Comparison of ENCODE assay signal across 23 cellular contexts in the genomic region with DNA sequence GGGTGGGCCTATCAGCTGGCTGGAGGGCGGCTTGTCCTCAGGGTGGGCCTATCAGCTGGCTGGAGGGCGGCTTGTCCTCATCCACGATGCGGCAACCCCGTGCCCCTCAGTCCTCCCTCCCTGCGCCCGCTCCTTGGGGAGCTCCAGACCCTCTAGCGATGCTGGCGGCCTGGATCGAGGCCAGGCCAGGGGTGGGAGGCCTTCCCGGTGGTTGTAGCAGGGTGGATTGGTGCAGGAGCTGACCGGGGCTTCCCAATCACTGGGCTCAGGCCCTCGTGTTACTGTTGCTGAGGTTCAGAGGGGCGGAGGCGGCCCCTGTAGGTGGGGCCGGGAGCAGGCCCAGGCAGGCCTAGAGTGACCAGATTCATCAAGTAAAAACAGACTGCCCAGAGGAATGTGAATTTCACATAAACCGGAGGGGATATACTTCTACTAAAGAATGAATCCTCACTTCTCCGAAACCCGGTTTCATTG. TPM values are rescaled to one million over a fixed set of nuclear protein-coding genes. Genes with fewer than 3 reads are reported as not detected.
DNase-seq lines count a peak whose midpoint lies in the region; FAIRE-seq and TF ChIP-seq lines count a peak whose summit lies in the region.
"Had no signal": no experiment of that assay in that cellular context is flagged by ENCODE, and none has a peak within 500 bp of the region (broad histone marks: within the 10 kb centered on the region; RNA-seq: fewer than 3 reads in every experiment).

No MANE protein-coding gene starts in this region.

- H3K36me3 Mint-ChIP-seq in MCF 10A (ENCODE audit: insufficient read depth, unreplicated experiment) = no peaks in the 10 kb centered on the region
- no peaks in the 10 kb centered on the region for H3K36me3 Mint-ChIP-seq in chondrocyte (ENCODE audit: low read depth)

- BruUV-seq in MCF 10A (replicated peaks; lab: Mats Ljungman, UMichigan) = no TSS peak

- CTCF ChIA-PET in MCF 10A (lab: Yijun Ruan, JAX) = interaction anchor here (0.8 to 1.6 kb wide), 2 partner anchors 9 to 86 kb away, joined by 3 to 5 read pairs; no protein-coding TSS in a partner anchor

- no peak overlapping the region for H3K27ac Mint-ChIP-seq in MCF 10A (ENCODE audit: low read depth, unreplicated experiment)
- H3K27ac Mint-ChIP-seq in chondrocyte (ENCODE audit: unreplicated experiment) = no peak overlapping the region

- no peak overlapping the region for H3K27ac ChIP-seq in caudate nucleus (ENCODE audit: low read depth, low read length)
- H3K27ac ChIP-seq: gastroesophageal sphincter, thoracic aorta had no signal

- H3K27me3 Mint-ChIP-seq in MCF 10A (ENCODE audit: insufficient read depth, unreplicated experiment) = no peaks in the 10 kb centered on the region
- peaks cover 10% of the 10 kb centered on the region for H3K27me3 Mint-ChIP-seq in chondrocyte (ENCODE audit: low read depth)

- H3K4me3 Mint-ChIP-seq in MCF 10A (ENCODE audit: unreplicated experiment) = no peak overlapping the region
- no peak overlapping the region for H3K4me3 Mint-ChIP-seq in chondrocyte (ENCODE audit: unreplicated experiment)

- intact Hi-C loops in MCF 10A (cut with micrococcal nuclease) = no loop called here

- peak; percentile 65 for DNase-seq in NCI-H2227 (lab: John Stamatoyannopoulos, UW; ENCODE audit: unreplicated experiment)
- peak; percentile 9 for DNase-seq in MCF 10A (ENCODE audit: unreplicated experiment)
- peak; percentile 80 for DNase-seq in left kidney (ENCODE audit: low read depth, low spot score)
- DNase-seq in germinal center (ENCODE audit: low spot score) = no peak
- DNase-seq in chondrocyte (ENCODE audit: low spot score) = no peak
- DNase-seq in AG20443 (ENCODE audit: low spot score) = no peak
- DNase-seq in caudate nucleus (lab: John Stamatoyannopoulos, UW) = no peak
- DNase-seq: activated CD4-positive, alpha-beta T cell treated with anti-CD3 and anti-CD28 coated beads for 48 hours; aorta; Calu3; cortex of kidney; erythroblast; GF-D8; Karpas-422; NCI-H226; small intestine had no signal

- peak; percentile 67 for FAIRE-seq in G401.6 (lab: Jason Lieb, UNC)
- FAIRE-seq: GM12892, small intestine had no signal

- POLR2A ChIA-PET in MCF 10A (lab: Yijun Ruan, JAX) = interaction anchor here (0.7 kb wide), 1 partner anchor 67 kb away, joined by 3 read pairs; no protein-coding TSS in a partner anchor

- TF ChIP-seq CTCF in MCF 10A (IDR thresholded peaks at IDR 0.05; ENCODE audit: unreplicated experiment) (no peak), chondrocyte (IDR thresholded peaks at IDR 0.05) (no peak)

- H3K4me1 Mint-ChIP-seq in MCF 10A (ENCODE audit: insufficient read depth, unreplicated experiment) (no peaks in the 10 kb centered on the region), chondrocyte (ENCODE audit: low read depth) (no peaks in the 10 kb centered on the region)

- H3K9me3 Mint-ChIP-seq in MCF 10A (ENCODE audit: unreplicated experiment) = no peaks in the 10 kb centered on the region
- H3K9me3 Mint-ChIP-seq in chondrocyte (ENCODE audit: low read depth) = no peaks in the 10 kb centered on the region

RNA-seq across cellular contexts. Expression of a gene that starts 8.8 kb away (rescaled TPM):
- total RNA-seq in MCF 10A (2022) = 0.07 TPM in 1 of 2 replicates, not detected in the other
- total RNA-seq in chondrocyte = 0.24 to 1.2 TPM (median 0.79 TPM) in 3 replicates
- total RNA-seq: H4 had no signal

RNA-seq across cellular contexts. Expression of a gene that starts 23.4 kb away (rescaled TPM):
- total RNA-seq in MCF 10A (2022) (31.6 and 36.4 TPM in 2 replicates), chondrocyte (26.3 to 30.7 TPM (median 29.7 TPM) in 3 replicates)

RNA-seq across cellular contexts. Expression of a gene that starts 35.0 kb away (rescaled TPM):
- total RNA-seq in MCF 10A (2022) = 36.8 and 40.7 TPM in 2 replicates
- total RNA-seq in chondrocyte = 41.6 to 53.8 TPM (median 42.5 TPM) in 3 replicates

RNA-seq across cellular contexts. Expression of a gene that starts 45.4 kb away (rescaled TPM):
- total RNA-seq in MCF 10A (2022) (not detected in 2 replicates), chondrocyte (not detected in 3 replicates)
- total RNA-seq: aorta, Calu3, gastroesophageal sphincter, H4, lung microvascular endothelial cell, OCI-LY7, thoracic aorta had no signal

Comparison
In these comparisons a context has a peak if more than half of its experiments do, and no peak if none do; other contexts are left out.
1. DNase-seq: peak in NCI-H2227 (single experiment), MCF 10A (single experiment) and left kidney (single experiment); none in germinal center (single experiment), chondrocyte (single experiment), AG20443 (single experiment) and caudate nucleus (0 of 61).